In the genomic region with DNA sequence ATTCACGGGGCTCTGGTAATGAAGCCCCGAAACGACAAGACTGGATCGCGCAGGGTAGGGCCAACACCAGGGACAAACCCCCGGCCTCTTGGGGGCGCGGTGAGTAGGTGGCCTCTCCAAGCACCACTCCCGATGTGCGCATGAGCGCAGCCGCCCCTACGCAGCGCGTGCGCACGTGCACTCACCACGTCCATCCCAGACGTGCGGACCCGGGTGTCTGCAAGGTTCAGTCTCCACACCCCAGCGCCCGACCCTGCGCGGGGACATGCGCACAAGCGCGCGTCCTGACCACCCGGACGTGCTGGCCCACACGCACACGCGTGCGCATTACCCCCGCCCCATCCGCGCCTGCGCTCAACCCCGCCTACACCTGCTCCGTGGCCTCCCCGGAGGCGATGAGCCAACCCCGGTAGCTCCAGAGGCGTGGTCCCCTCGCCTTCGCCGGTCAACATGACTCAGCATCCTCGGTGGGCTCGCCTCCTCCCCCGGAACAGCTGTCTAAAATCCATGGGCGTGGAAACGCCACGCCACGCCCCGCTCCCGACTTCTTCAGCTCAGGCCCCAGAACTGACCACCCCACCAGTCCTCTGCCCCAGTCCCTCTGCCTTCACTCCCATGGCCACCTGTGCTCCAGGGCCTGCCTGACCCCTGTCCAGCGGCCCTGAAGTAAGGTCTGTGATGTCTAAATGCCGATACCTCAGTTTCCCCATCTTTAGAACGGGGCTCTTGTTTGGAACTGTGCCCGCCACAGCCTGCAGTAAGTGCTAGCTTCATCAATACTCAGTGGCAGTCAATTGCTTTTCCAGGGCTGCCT, we compare ENCODE assay signal across 1 cellular context.
TF ChIP-seq lines count a peak whose summit lies in the region.

No MANE protein-coding gene starts in this region.

TF ChIP-seq in K562, 482 proteins besides CTCF, POLR2A, EP300 and RAD21 (continued from another document and continues in another):
- TF ChIP-seq, protein P1, sequence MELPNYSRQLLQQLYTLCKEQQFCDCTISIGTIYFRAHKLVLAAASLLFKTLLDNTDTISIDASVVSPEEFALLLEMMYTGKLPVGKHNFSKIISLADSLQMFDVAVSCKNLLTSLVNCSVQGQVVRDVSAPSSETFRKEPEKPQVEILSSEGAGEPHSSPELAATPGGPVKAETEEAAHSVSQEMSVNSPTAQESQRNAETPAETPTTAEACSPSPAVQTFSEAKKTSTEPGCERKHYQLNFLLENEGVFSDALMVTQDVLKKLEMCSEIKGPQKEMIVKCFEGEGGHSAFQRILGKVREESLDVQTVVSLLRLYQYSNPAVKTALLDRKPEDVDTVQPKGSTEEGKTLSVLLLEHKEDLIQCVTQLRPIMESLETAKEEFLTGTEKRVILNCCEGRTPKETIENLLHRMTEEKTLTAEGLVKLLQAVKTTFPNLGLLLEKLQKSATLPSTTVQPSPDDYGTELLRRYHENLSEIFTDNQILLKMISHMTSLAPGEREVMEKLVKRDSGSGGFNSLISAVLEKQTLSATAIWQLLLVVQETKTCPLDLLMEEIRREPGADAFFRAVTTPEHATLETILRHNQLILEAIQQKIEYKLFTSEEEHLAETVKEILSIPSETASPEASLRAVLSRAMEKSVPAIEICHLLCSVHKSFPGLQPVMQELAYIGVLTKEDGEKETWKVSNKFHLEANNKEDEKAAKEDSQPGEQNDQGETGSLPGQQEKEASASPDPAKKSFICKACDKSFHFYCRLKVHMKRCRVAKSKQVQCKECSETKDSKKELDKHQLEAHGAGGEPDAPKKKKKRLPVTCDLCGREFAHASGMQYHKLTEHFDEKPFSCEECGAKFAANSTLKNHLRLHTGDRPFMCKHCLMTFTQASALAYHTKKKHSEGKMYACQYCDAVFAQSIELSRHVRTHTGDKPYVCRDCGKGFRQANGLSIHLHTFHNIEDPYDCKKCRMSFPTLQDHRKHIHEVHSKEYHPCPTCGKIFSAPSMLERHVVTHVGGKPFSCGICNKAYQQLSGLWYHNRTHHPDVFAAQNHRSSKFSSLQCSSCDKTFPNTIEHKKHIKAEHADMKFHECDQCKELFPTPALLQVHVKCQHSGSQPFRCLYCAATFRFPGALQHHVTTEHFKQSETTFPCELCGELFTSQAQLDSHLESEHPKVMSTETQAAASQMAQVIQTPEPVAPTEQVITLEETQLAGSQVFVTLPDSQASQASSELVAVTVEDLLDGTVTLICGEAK (IDR thresholded peaks at IDR 0.05): 0 out of 2 replicates have a peak, but pooled peaks have one; percentile 11
- TF ChIP-seq, protein P1 (CRISPR knock-in tag; IDR thresholded peaks at IDR 0.05): no peak
- peak; percentile 90 for TF ChIP-seq ATF7 (IDR thresholded peaks at IDR 0.05)
- peak; percentile 100 for TF ChIP-seq ZBTB2 (IDR thresholded peaks at IDR 0.05)
- peak in 1 of 3 experiments; percentile 8 for TF ChIP-seq YY1 (IDR thresholded peaks at IDR 0.05; ENCODE audit: borderline replicate concordance in 1 of 3, control insufficient read depth in 1 of 3, extremely low read depth in 1 of 3, insufficient read depth in 3 of 3, insufficient read length in 1 of 3, insufficient replicate concordance in 2 of 3, low read depth in 1 of 3, low read length in 2 of 3)
- 0 out of 2 replicates have a peak, but pooled peaks have one; percentile 19 for TF ChIP-seq ELF2 (CRISPR knock-in tag; IDR thresholded peaks at IDR 0.05)
- TF ChIP-seq, protein P2, sequence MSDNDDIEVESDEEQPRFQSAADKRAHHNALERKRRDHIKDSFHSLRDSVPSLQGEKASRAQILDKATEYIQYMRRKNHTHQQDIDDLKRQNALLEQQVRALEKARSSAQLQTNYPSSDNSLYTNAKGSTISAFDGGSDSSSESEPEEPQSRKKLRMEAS (CRISPR knock-in tag; IDR thresholded peaks at IDR 0.05): peak; percentile 99
- TF ChIP-seq HCFC1 (IDR thresholded peaks at IDR 0.05; ENCODE audit: low read depth, low read length): peak; percentile 37; the same call in 1 of the 2 replicates
- no peak for TF ChIP-seq ZBTB5 (IDR thresholded peaks at IDR 0.05)
- TF ChIP-seq RNF2 (IDR thresholded peaks at IDR 0.05): 0 out of 2 replicates have a peak, but pooled peaks have one; percentile 28
- peak; percentile 98 for TF ChIP-seq CXXC5 (CRISPR knock-in tag; IDR thresholded peaks at IDR 0.05)
- TF ChIP-seq SAP30 (IDR thresholded peaks at IDR 0.05; ENCODE audit: borderline replicate concordance, insufficient read depth, low read depth, low read length, poor library complexity, severe bottlenecking): peak; percentile 36
- no peak for TF ChIP-seq ZNF655 (CRISPR knock-in tag; IDR thresholded peaks at IDR 0.05)
- no peak for TF ChIP-seq RBM17 (IDR thresholded peaks at IDR 0.05; ENCODE audit: borderline replicate concordance, low read depth, low read length)
- peak; percentile 99 for TF ChIP-seq MEIS2 (IDR thresholded peaks at IDR 0.05; ENCODE audit: partially characterized antibody)
- TF ChIP-seq ZNF395 (CRISPR knock-in tag; IDR thresholded peaks at IDR 0.05): peak; percentile 71
- no peak for TF ChIP-seq DDX20 (tag; IDR thresholded peaks at IDR 0.05; ENCODE audit: low read depth)
- peak; percentile 100 for TF ChIP-seq NRF1 (conservative IDR thresholded peaks at IDR 0.05 in 1 of 2, IDR thresholded peaks at IDR 0.05 in 1 of 2)
- peak; percentile 86 for TF ChIP-seq NFE2L1 (tag; IDR thresholded peaks at IDR 0.05; ENCODE audit: borderline replicate concordance, low read depth)
- TF ChIP-seq ZNF639 (CRISPR knock-in tag; conservative IDR thresholded peaks at IDR 0.05 in 1 of 2, IDR thresholded peaks at IDR 0.05 in 1 of 2): peak in 1 of 2 experiments; percentile 90; a peak in 2 of 4 replicates
- TF ChIP-seq, protein P3, sequence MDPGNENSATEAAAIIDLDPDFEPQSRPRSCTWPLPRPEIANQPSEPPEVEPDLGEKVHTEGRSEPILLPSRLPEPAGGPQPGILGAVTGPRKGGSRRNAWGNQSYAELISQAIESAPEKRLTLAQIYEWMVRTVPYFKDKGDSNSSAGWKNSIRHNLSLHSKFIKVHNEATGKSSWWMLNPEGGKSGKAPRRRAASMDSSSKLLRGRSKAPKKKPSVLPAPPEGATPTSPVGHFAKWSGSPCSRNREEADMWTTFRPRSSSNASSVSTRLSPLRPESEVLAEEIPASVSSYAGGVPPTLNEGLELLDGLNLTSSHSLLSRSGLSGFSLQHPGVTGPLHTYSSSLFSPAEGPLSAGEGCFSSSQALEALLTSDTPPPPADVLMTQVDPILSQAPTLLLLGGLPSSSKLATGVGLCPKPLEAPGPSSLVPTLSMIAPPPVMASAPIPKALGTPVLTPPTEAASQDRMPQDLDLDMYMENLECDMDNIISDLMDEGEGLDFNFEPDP (CRISPR knock-in tag; IDR thresholded peaks at IDR 0.05): no peak
- no peak for TF ChIP-seq GTF2A2 (tag; IDR thresholded peaks at IDR 0.05)
- 0 out of 2 replicates have a peak, but pooled peaks have one; percentile 24 for TF ChIP-seq HLTF (IDR thresholded peaks at IDR 0.05)
- TF ChIP-seq SMARCA4 (IDR thresholded peaks at IDR 0.05): peak; percentile 39
- TF ChIP-seq NBN (IDR thresholded peaks at IDR 0.05; ENCODE audit: low read depth): 0 out of 2 replicates have a peak, but pooled peaks have one; percentile 28
- TF ChIP-seq, protein P4, sequence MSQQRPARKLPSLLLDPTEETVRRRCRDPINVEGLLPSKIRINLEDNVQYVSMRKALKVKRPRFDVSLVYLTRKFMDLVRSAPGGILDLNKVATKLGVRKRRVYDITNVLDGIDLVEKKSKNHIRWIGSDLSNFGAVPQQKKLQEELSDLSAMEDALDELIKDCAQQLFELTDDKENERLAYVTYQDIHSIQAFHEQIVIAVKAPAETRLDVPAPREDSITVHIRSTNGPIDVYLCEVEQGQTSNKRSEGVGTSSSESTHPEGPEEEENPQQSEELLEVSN (IDR thresholded peaks at IDR 0.05; ENCODE audit: borderline replicate concordance in 1 of 2, extremely low read depth in 1 of 2, insufficient read depth in 1 of 2, insufficient read length in 1 of 2, low read depth in 1 of 2, low read length in 1 of 2, poor library complexity in 1 of 2, severe bottlenecking in 1 of 2): peak; percentile 90
- TF ChIP-seq TBL1XR1 (IDR thresholded peaks at IDR 0.05; ENCODE audit: low read length in 2 of 2): peak in 1 of 2 experiments; percentile 30; a peak in 1 of 4 replicates
- no peak for TF ChIP-seq PURB (CRISPR knock-in tag; IDR thresholded peaks at IDR 0.05; ENCODE audit: low read depth)
